9 cellular contexts compared by ENCODE assay signal in genomic region chr20:37071481-37071911, GRCh38. TPM values are rescaled to one million over a fixed set of nuclear protein-coding genes. Genes with fewer than 3 reads are reported as not detected.
DNase-seq lines count a peak whose midpoint lies in the region; ATAC-seq, FAIRE-seq and TF ChIP-seq lines count a peak whose summit lies in the region.
"Had no signal": no experiment of that assay in that cellular context is flagged by ENCODE, and none has a peak within 500 bp of the region (broad histone marks: within the 10 kb centered on the region; RNA-seq: fewer than 3 reads in every experiment).

No MANE protein-coding gene starts in this region.

- 18 to 40% methylated on average over 3 to 4 of the region's 4 CpGs for WGBS in esophagus squamous epithelium, 2 donors

- H3K9me3 ChIP-seq in Karpas-422 (ENCODE audit: low read length) (peaks cover 12% of the 10 kb centered on the region), esophagus squamous epithelium (no peaks in the 10 kb centered on the region)

- 0 out of 2 replicates have a peak overlapping the region, but pooled peaks have one; percentile 10 for H3K9ac ChIP-seq in Karpas-422 (ENCODE audit: low read length)

- peak overlapping the region; percentile 88 for H3K27ac ChIP-seq in Karpas-422 (ENCODE audit: low read length)
- peak overlapping the region; percentile 10 to 60 (median 30) for H3K27ac ChIP-seq in esophagus squamous epithelium
- H3K27ac ChIP-seq in dorsolateral prefrontal cortex, result no peak overlapping the region

- H3K27me3 Mint-ChIP-seq in activated CD8-positive, alpha-beta memory T cell treated with anti-CD3 and anti-CD28 coated beads, Interleukin-2, amount 10 ng/mL, durations not matched to agents 7 days and 5 days, result no peaks in the 10 kb centered on the region

- no peak overlapping the region for H2AFZ ChIP-seq in Karpas-422 (ENCODE audit: low read length)

- no peaks in the 10 kb centered on the region for H3K27me3 ChIP-seq in Karpas-422 (ENCODE audit: low read length)
- H3K27me3 ChIP-seq in esophagus squamous epithelium, result no peaks in the 10 kb centered on the region
- no peaks in the 10 kb centered on the region for H3K27me3 ChIP-seq in dorsolateral prefrontal cortex

- peak overlapping the region; percentile 64 for H3K4me2 ChIP-seq in Karpas-422 (ENCODE audit: low read depth, low read length, poor library complexity, severe bottlenecking)

- peak; percentile 82 for ATAC-seq in activated CD8-positive, alpha-beta memory T cell treated with anti-CD3 and anti-CD28 coated beads, Interleukin-2, amount 10 ng/mL, durations not matched to agents 7 days and 5 days

- DNase-seq in Karpas-422, result peak; percentile 69
- peak; percentile 56 for DNase-seq in activated CD8-positive, alpha-beta memory T cell treated with anti-CD3 and anti-CD28 coated beads, Interleukin-2, amount 10 ng/mL, durations not matched to agents 7 days and 5 days
- DNase-seq in esophagus squamous epithelium (lab: John Stamatoyannopoulos, UW), result no peak
- peak; percentile 4 to 16 for DNase-seq in stimulated activated CD8-positive, alpha-beta memory T cell treated with anti-CD3 and anti-CD28 coated beads, Interleukin-15, amount 100 ng/mL, for 48 hours (ENCODE audit: low read depth in 2 of 2)
- no peak for DNase-seq in NCI-H2107 (lab: John Stamatoyannopoulos, UW)
- DNase-seq in NOMO-1 (lab: John Stamatoyannopoulos, UW; ENCODE audit: unreplicated experiment in 2 of 2), result no peak
- no peak for DNase-seq in dorsolateral prefrontal cortex
- DNase-seq in GM12891 (ENCODE audit: insufficient read length, low spot score), result no peak

- H3K36me3 ChIP-seq in Karpas-422 (ENCODE audit: insufficient read depth, low read length) (peaks cover 28% of the 10 kb centered on the region), esophagus squamous epithelium (peaks cover 0 to 13% (median 0%) of the 10 kb centered on the region in 3 donors)

- H3K36me3 Mint-ChIP-seq in activated CD8-positive, alpha-beta memory T cell treated with anti-CD3 and anti-CD28 coated beads, Interleukin-2, amount 10 ng/mL, durations not matched to agents 7 days and 5 days, result peaks cover 48% of the 10 kb centered on the region

- H3K4me1 Mint-ChIP-seq in activated CD8-positive, alpha-beta memory T cell treated with anti-CD3 and anti-CD28 coated beads, Interleukin-2, amount 10 ng/mL, durations not matched to agents 7 days and 5 days, result peaks cover 33% of the 10 kb centered on the region

- no peak overlapping the region for H3K4me3 ChIP-seq in Karpas-422 (ENCODE audit: low read length)
- no peak overlapping the region for H3K4me3 ChIP-seq in esophagus squamous epithelium
- no peak overlapping the region for H3K4me3 ChIP-seq in dorsolateral prefrontal cortex

- H4K20me1 ChIP-seq in Karpas-422 (ENCODE audit: insufficient read depth, low read depth, low read length), result no peaks in the 10 kb centered on the region

- H3K9me2 ChIP-seq in Karpas-422 (replicated peaks; ENCODE audit: insufficient read depth, low read length), result no peaks in the 10 kb centered on the region

- no peak for FAIRE-seq in GM12891 (lab: Jason Lieb, UNC)
- FAIRE-seq: islet of Langerhans had no signal

- no peak for TF ChIP-seq POLR2A in esophagus squamous epithelium (IDR thresholded peaks at IDR 0.05)
- no peak for TF ChIP-seq POLR2A in GM12891 (IDR thresholded peaks at IDR 0.05; ENCODE audit: low read depth, low read length)

- peaks cover 69% of the 10 kb centered on the region for H3K79me2 ChIP-seq in Karpas-422 (ENCODE audit: low read length)

- intact Hi-C loops in esophagus squamous epithelium (cut with DNase I), result no loop called here
- intact Hi-C loops in dorsolateral prefrontal cortex (cut with DNase I), result no loop called here

- CTCF ChIA-PET in activated CD8-positive, alpha-beta memory T cell treated with anti-CD3 and anti-CD28 coated beads, Interleukin-2, amount 10 ng/mL, durations not matched to agents 7 days and 5 days (lab: Charles Lee), result interaction anchor here (1.3 kb wide), 1 partner anchor 28 kb away, joined by 6 read pairs; no protein-coding TSS in a partner anchor

- H3K27ac Mint-ChIP-seq in activated CD8-positive, alpha-beta memory T cell treated with anti-CD3 and anti-CD28 coated beads, Interleukin-2, amount 10 ng/mL, durations not matched to agents 7 days and 5 days, result peak overlapping the region; percentile 77

- no peaks in the 10 kb centered on the region for H3K9me3 Mint-ChIP-seq in activated CD8-positive, alpha-beta memory T cell treated with anti-CD3 and anti-CD28 coated beads, Interleukin-2, amount 10 ng/mL, durations not matched to agents 7 days and 5 days (ENCODE audit: low read depth)

- no peak overlapping the region for H3K4me3 Mint-ChIP-seq in activated CD8-positive, alpha-beta memory T cell treated with anti-CD3 and anti-CD28 coated beads, Interleukin-2, amount 10 ng/mL, durations not matched to agents 7 days and 5 days

- TF ChIP-seq CTCF in esophagus squamous epithelium (IDR thresholded peaks at IDR 0.05) (no peak), dorsolateral prefrontal cortex (IDR thresholded peaks at IDR 0.05 in 54 of 56, conservative IDR thresholded peaks at IDR 0.05 in 2 of 56; ENCODE audit: low read depth in 1 of 56, partially characterized antibody in 56 of 56) (no peak)

- peaks cover 42% of the 10 kb centered on the region for H3K4me1 ChIP-seq in Karpas-422 (ENCODE audit: low read length)
- H3K4me1 ChIP-seq in esophagus squamous epithelium, result peaks cover 0 to 15% (median 4%) of the 10 kb centered on the region in 3 donors

TF ChIP-seq in GM12891, 5 proteins besides CTCF, POLR2A, EP300 and RAD21:
- no peak for TF ChIP-seq TAF1 (IDR thresholded peaks at IDR 0.05; ENCODE audit: low read depth, low read length)

RNA-seq across cellular contexts. Expression of gene RBL1, which starts 24.3 kb away (rescaled TPM):
- total RNA-seq in Karpas-422 (2014; rRNA removed; shearing (Covaris generic); ENCODE audit: low replicate concordance), result 12.5 and 19.2 TPM in 2 replicates
- 10 to 100 TPM; 46.2 to 67.3 TPM for total RNA-seq in activated CD8-positive, alpha-beta memory T cell treated with anti-CD3 and anti-CD28 coated beads, Interleukin-2, amount 10 ng/mL, durations not matched to agents 7 days and 5 days
- total RNA-seq in esophagus squamous epithelium, result 10 to 100 TPM in 3 of 4 donors, 1 to 10 TPM in 1; 9.7 to 12.8 (median 11.6) TPM
- total RNA-seq in dorsolateral prefrontal cortex, result 10 to 100 TPM in 17 of 120 experiments, 1 to 10 TPM in 103; 3.8 to 16.4 (median 7.5) TPM
- polyA plus RNA-seq in GM12891 (2012; ENCODE audit: low read depth, missing spikeins), result 4.7 TPM

Comparison
In these comparisons a context has a peak if more than half of its experiments do, and no peak if none do; other contexts are left out.
1. DNase-seq: peak in Karpas-422 (single experiment), activated CD8-positive, alpha-beta memory T cell treated with anti-CD3 and anti-CD28 coated beads, Interleukin-2, amount 10 ng/mL, durations not matched to agents 7 days and 5 days (single experiment) and stimulated activated CD8-positive, alpha-beta memory T cell treated with anti-CD3 and anti-CD28 coated beads, Interleukin-15, amount 100 ng/mL, for 48 hours (2 of 2); none in esophagus squamous epithelium (single experiment), NCI-H2107 (single experiment), NOMO-1 (0 of 2), dorsolateral prefrontal cortex (0 of 10) and GM12891 (single experiment).
2. H3K27ac ChIP-seq: peak in Karpas-422 (single experiment) and esophagus squamous epithelium (4 of 4); none in dorsolateral prefrontal cortex (0 of 59).